Comparison of ENCODE assay signal across 10 cellular contexts in genomic region chr19:45000665-45001064, GRCh38. TPM values are rescaled to one million over a fixed set of nuclear protein-coding genes. Genes with fewer than 3 reads are reported as not detected.
DNase-seq lines count a peak whose midpoint lies in the region; ATAC-seq and TF ChIP-seq lines count a peak whose summit lies in the region.
"Not testable (repeated sequence)": the region's sequence is repeated elsewhere in the genome, so short reads cannot be mapped to it uniquely, and the experiment has no call there.
"Had no signal": no experiment of that assay in that cellular context is flagged by ENCODE, and none has a peak within 500 bp of the region (broad histone marks: within the 10 kb centered on the region; RNA-seq: fewer than 3 reads in every experiment).

No MANE protein-coding gene starts in this region.

- H4K20me1 ChIP-seq in H9 (ENCODE audit: control insufficient read depth, insufficient read depth, insufficient read length), result not testable (repeated sequence)
- peaks cover 10% of the 10 kb centered on the region for H4K20me1 ChIP-seq in smooth muscle cell (ENCODE audit: low read depth)

- not testable (repeated sequence) for H3K36me3 ChIP-seq in ACC112 (ENCODE audit: insufficient read depth, low read length); RWPE2 (ENCODE audit: low read depth); smooth muscle cell (ENCODE audit: low read depth)
- peaks cover 0 to 27% (median 0%) of the 10 kb centered on the region in 9 donors for H3K36me3 ChIP-seq in heart left ventricle

- not testable (repeated sequence) for H4K91ac ChIP-seq in H9 (ENCODE audit: insufficient read length, low read depth, low read length)

- not testable (repeated sequence) for H3K79me2 ChIP-seq in ACC112 (ENCODE audit: control insufficient read depth, insufficient read depth, low read length, unreplicated experiment); H9 (ENCODE audit: insufficient read depth, low read length); smooth muscle cell (ENCODE audit: low read depth)

- H3K79me1 ChIP-seq in H9 (ENCODE audit: insufficient read depth, low read depth, low read length, poor library complexity, severe bottlenecking), result not testable (repeated sequence)

- H3F3A ChIP-seq in smooth muscle cell (ENCODE audit: low read depth), result peaks cover 12% of the 10 kb centered on the region

- not testable (repeated sequence) for H2BK12ac ChIP-seq in H9 (ENCODE audit: insufficient read length, low read depth, low read length)

- not testable (repeated sequence) for H3K9ac ChIP-seq in H9 (ENCODE audit: extremely low read depth, insufficient read length, low read length)
- peak overlapping the region; percentile 87 for H3K9ac ChIP-seq in smooth muscle cell (ENCODE audit: low read depth)

- H4K8ac ChIP-seq in H9 (replicated peaks; ENCODE audit: insufficient read length, low read depth, low read length), result not testable (repeated sequence)

- TF ChIP-seq POLR2A in heart left ventricle (IDR thresholded peaks at IDR 0.05), result not testable (repeated sequence)

- not testable (repeated sequence) for H3K27me3 ChIP-seq in ACC112 (ENCODE audit: insufficient read depth, low read length); H9 (ENCODE audit: insufficient read depth, low read length); RWPE2 (ENCODE audit: insufficient read depth, poor library complexity, severe bottlenecking); heart left ventricle; smooth muscle cell (ENCODE audit: low read depth)

- not testable (repeated sequence) for H3K9me3 Mint-ChIP-seq in H9; activated T-helper 17 cell treated with anti-CD3 and anti-CD28 coated beads, Interleukin-2, amount 50 U/mL, for 72 hours; naive thymus-derived CD8-positive, alpha-beta T cell

- H3K4ac ChIP-seq in H9 (ENCODE audit: low read depth, low read length), result not testable (repeated sequence)

- H3K23ac ChIP-seq in H9 (ENCODE audit: insufficient read length, low read depth, low read length), result not testable (repeated sequence)

- not testable (repeated sequence) for H4K5ac ChIP-seq in H9 (ENCODE audit: insufficient read length, low read depth, low read length)

- H3K9me3 ChIP-seq in H9 (ENCODE audit: control insufficient read depth, low read depth, low read length); RWPE2 (ENCODE audit: severe bottlenecking); heart left ventricle; smooth muscle cell (replicated peaks; ENCODE audit: low read depth): not testable (repeated sequence)

- DNase-seq in H9; RWPE2 (ENCODE audit: low spot score); choroid plexus epithelial cell (ENCODE audit: low read depth); heart left ventricle; naive thymus-derived CD8-positive, alpha-beta T cell; smooth muscle cell (lab: John Stamatoyannopoulos, UW; ENCODE audit: unreplicated experiment): not testable (repeated sequence)

- H2BK5ac ChIP-seq in H9 (ENCODE audit: insufficient read length, low read length), result not testable (repeated sequence)

- H3K23me2 ChIP-seq in H9 (ENCODE audit: insufficient read length, low read depth, low read length, poor library complexity, severe bottlenecking), result not testable (repeated sequence)

- not testable (repeated sequence) for TF ChIP-seq CTCF in H9 (conservative IDR thresholded peaks at IDR 0.05); RWPE2 (IDR thresholded peaks at IDR 0.05; ENCODE audit: poor library complexity, severe bottlenecking); choroid plexus epithelial cell (conservative IDR thresholded peaks at IDR 0.05; ENCODE audit: low read depth, low read length); heart left ventricle (IDR thresholded peaks at IDR 0.05); smooth muscle cell (IDR thresholded peaks at IDR 0.05; ENCODE audit: borderline replicate concordance, insufficient read depth, poor library complexity, severe bottlenecking)

- peak overlapping the region; percentile 85 for H3K4me2 ChIP-seq in H9 (ENCODE audit: insufficient read depth, insufficient read length, low read length)
- H3K4me2 ChIP-seq in smooth muscle cell, result peak overlapping the region; percentile 82

- H2AK5ac ChIP-seq in H9 (ENCODE audit: insufficient read length, low read length), result not testable (repeated sequence)

- not testable (repeated sequence) for H3K36me3 Mint-ChIP-seq in H9 (ENCODE audit: insufficient read depth in 1 of 3, low read depth in 3 of 3); naive thymus-derived CD8-positive, alpha-beta T cell
- H3K36me3 Mint-ChIP-seq in activated T-helper 17 cell treated with anti-CD3 and anti-CD28 coated beads, Interleukin-2, amount 50 U/mL, for 72 hours (ENCODE audit: low read depth), result peaks cover 39% of the 10 kb centered on the region

- WGBS in H9 (ENCODE audit: extremely low coverage, insufficient read length, low lambda C conversion rate), result no CpG with 5 or more reads among the region's 19 CpGs
- 73 to 78% (median 75%) methylated on average over 18 to 19 of the region's 19 CpGs for WGBS in heart left ventricle, 4 donors
- WGBS in smooth muscle cell (ENCODE audit: low lambda C conversion rate), result 81% methylated on average over 19 of the region's 19 CpGs

- not testable (repeated sequence) for H3K14ac ChIP-seq in H9 (ENCODE audit: insufficient read depth, low read length)

- intact Hi-C loops in heart left ventricle (cut with DNase I), result loop anchor here in 2 of 10 donors (2.0 to 5.0 kb wide), 3 partner anchors 43 to 92 kb away; partner anchors contain the start of genes CLPTM1 (in 2 of the 2) and PPP1R37 (in 1 of the 2)

- peak overlapping the region; percentile 91 for H2AFZ ChIP-seq in ACC112 (ENCODE audit: low read length, unreplicated experiment)
- not testable (repeated sequence) for H2AFZ ChIP-seq in H9 (ENCODE audit: low read length); smooth muscle cell (ENCODE audit: low read depth)

- H2BK20ac ChIP-seq in H9 (ENCODE audit: low read depth, low read length, poor library complexity, severe bottlenecking), result not testable (repeated sequence)

- H3T11ph ChIP-seq in H9 (ENCODE audit: low read length), result not testable (repeated sequence)

- not testable (repeated sequence) for ATAC-seq in RWPE2 (ENCODE audit: low read depth); activated T-helper 17 cell treated with anti-CD3 and anti-CD28 coated beads, Interleukin-2, amount 50 U/mL, for 72 hours (replicated peaks); heart left ventricle; naive thymus-derived CD8-positive, alpha-beta T cell

- not testable (repeated sequence) for H2BK15ac ChIP-seq in H9 (ENCODE audit: low read depth, low read length)

- POLR2A ChIA-PET in naive thymus-derived CD8-positive, alpha-beta T cell (lab: Charles Lee), result interaction anchor here (1.1 to 2.9 kb wide), 6 partner anchors 12 to 91 kb away, joined by 3 to 17 read pairs (median 8); partner anchors contain the start of genes CLASRP, CLPTM1 and PPP1R37

- not testable (repeated sequence) for H3K27me3 Mint-ChIP-seq in H9 (ENCODE audit: low read depth); activated T-helper 17 cell treated with anti-CD3 and anti-CD28 coated beads, Interleukin-2, amount 50 U/mL, for 72 hours; naive thymus-derived CD8-positive, alpha-beta T cell

- not testable (repeated sequence) for H3K56ac ChIP-seq in H9 (ENCODE audit: insufficient read length, low read depth, low read length)

- not testable (repeated sequence) for H3K27ac Mint-ChIP-seq in H9
- H3K27ac Mint-ChIP-seq in activated T-helper 17 cell treated with anti-CD3 and anti-CD28 coated beads, Interleukin-2, amount 50 U/mL, for 72 hours, result peak overlapping the region; percentile 59
- H3K27ac Mint-ChIP-seq in naive thymus-derived CD8-positive, alpha-beta T cell, result peak overlapping the region; percentile 79 to 99 (median 91)

- not testable (repeated sequence) for H3K4me1 ChIP-seq in ACC112 (ENCODE audit: control insufficient read depth, insufficient read depth, low read length, unreplicated experiment); H9 (ENCODE audit: insufficient read depth, low read length); RWPE2 (ENCODE audit: insufficient read depth, poor library complexity, severe bottlenecking); smooth muscle cell (ENCODE audit: low read depth)
- peaks cover 0 to 14% (median 10%) of the 10 kb centered on the region in 12 donors for H3K4me1 ChIP-seq in heart left ventricle

- not testable (repeated sequence) for H3K27ac ChIP-seq in ACC112 (ENCODE audit: low read depth, low read length); H9 (ENCODE audit: insufficient read length, low read depth, low read length); RWPE2 (ENCODE audit: poor library complexity, severe bottlenecking)
- peak overlapping the region in 11 of 12 donors; percentile 10 to 100 (median 69) for H3K27ac ChIP-seq in heart left ventricle
- peak overlapping the region; percentile 71 for H3K27ac ChIP-seq in smooth muscle cell (ENCODE audit: low read depth)

- H3K4me3 ChIP-seq in ACC112 (ENCODE audit: low read depth, low read length) (peak overlapping the region; percentile 56; the same call in 1 of the 2 replicates), RWPE2 (ENCODE audit: severe bottlenecking) (peak overlapping the region; percentile 81), choroid plexus epithelial cell (ENCODE audit: low read depth, low read length) (peak overlapping the region; percentile 12), heart left ventricle (peak overlapping the region in 8 of 12 donors; percentile 37 to 95 (median 88)), smooth muscle cell (peak overlapping the region; percentile 43)

- H3K18ac ChIP-seq in H9 (ENCODE audit: insufficient read length, low read depth, low read length), result not testable (repeated sequence)

- H2BK120ac ChIP-seq in H9 (ENCODE audit: low read depth, low read length, poor library complexity, severe bottlenecking), result not testable (repeated sequence)

- peak overlapping the region; percentile 25 to 71 for H3K4me3 Mint-ChIP-seq in H9
- H3K4me3 Mint-ChIP-seq in activated T-helper 17 cell treated with anti-CD3 and anti-CD28 coated beads, Interleukin-2, amount 50 U/mL, for 72 hours, result peak overlapping the region; percentile 92
- peak overlapping the region; percentile 45 to 89 (median 67) for H3K4me3 Mint-ChIP-seq in naive thymus-derived CD8-positive, alpha-beta T cell

- H3K4me1 Mint-ChIP-seq in H9; activated T-helper 17 cell treated with anti-CD3 and anti-CD28 coated beads, Interleukin-2, amount 50 U/mL, for 72 hours: not testable (repeated sequence)
- peaks cover 6 to 24% (median 12%) of the 10 kb centered on the region in 4 donors for H3K4me1 Mint-ChIP-seq in naive thymus-derived CD8-positive, alpha-beta T cell

RNA-seq across cellular contexts. Expression of gene RELB, which starts 0.6 kb away (rescaled TPM):
- total RNA-seq in H9 (2021) (13.7 and 14.3 TPM in 2 replicates), heart left ventricle (10 to 100 TPM in 2 of 9 donors, 1 to 10 TPM in 7; 2.8 to 23.2 (median 6.7) TPM), smooth muscle cell (10.4 and 11.2 TPM in 2 replicates)
- 10 to 100 TPM; 41.4 to 52.0 TPM for total RNA-seq in activated T-helper 17 cell treated with anti-CD3 and anti-CD28 coated beads, Interleukin-2, amount 50 U/mL, for 72 hours
- polyA plus RNA-seq in heart left ventricle (10 to 100 TPM in 1 of 2 donors, 1 to 10 TPM in 1; 1.6 to 15.0 TPM), smooth muscle cell (27.1 and 31.3 TPM in 2 replicates)
- 10 to 100 TPM; 30.2 to 41.6 TPM for total RNA-seq in naive thymus-derived CD8-positive, alpha-beta T cell
- polyA plus RNA-seq in naive thymus-derived CD8-positive, alpha-beta T cell, result 10 to 100 TPM in 1 of 3 donors, 1 to 10 TPM in 2; 6.7 to 17.2 (median 8.3) TPM

RNA-seq across cellular contexts. Expression of gene CLASRP, which starts 38.2 kb away (rescaled TPM):
- total RNA-seq in H9 (2021) (87.0 and 87.1 TPM in 2 replicates), heart left ventricle (10 to 100 TPM; 26.0 to 68.2 (median 32.4) TPM), smooth muscle cell (34.6 and 54.0 TPM in 2 replicates)
- 10 to 100 TPM; 87.5 TPM for total RNA-seq in activated T-helper 17 cell treated with anti-CD3 and anti-CD28 coated beads, Interleukin-2, amount 50 U/mL, for 72 hours
- polyA plus RNA-seq in heart left ventricle (10 to 100 TPM; 25.8 to 47.5 TPM), smooth muscle cell (24.3 and 34.3 TPM in 2 replicates)
- 100 to 1,000 TPM; 141 to 150 TPM for total RNA-seq in naive thymus-derived CD8-positive, alpha-beta T cell
- 1 to 10 TPM; 2.0 to 6.7 (median 5.3) TPM for polyA plus RNA-seq in naive thymus-derived CD8-positive, alpha-beta T cell

RNA-seq across cellular contexts. Expression of gene CLPTM1, which starts 45.5 kb away (rescaled TPM):
- 82.0 and 83.9 TPM in 2 replicates for total RNA-seq in H9 (2021)
- total RNA-seq in activated T-helper 17 cell treated with anti-CD3 and anti-CD28 coated beads, Interleukin-2, amount 50 U/mL, for 72 hours, result 10 to 100 TPM; 60.2 to 80.5 TPM
- 100 to 1,000 TPM in 3 of 9 donors, 10 to 100 TPM in 6; 89.2 to 118 (median 96.0) TPM for total RNA-seq in heart left ventricle
- 100 to 1,000 TPM in 1 of 2 donors, 10 to 100 TPM in 1; 90.9 to 120 TPM for polyA plus RNA-seq in heart left ventricle
- 10 to 100 TPM; 73.8 to 76.0 TPM for total RNA-seq in naive thymus-derived CD8-positive, alpha-beta T cell
- 10 to 100 TPM; 13.2 to 20.6 (median 14.9) TPM for polyA plus RNA-seq in naive thymus-derived CD8-positive, alpha-beta T cell
- total RNA-seq in smooth muscle cell, result 30.7 and 41.9 TPM in 2 replicates
- 62.1 and 79.3 TPM in 2 replicates for polyA plus RNA-seq in smooth muscle cell

RNA-seq across cellular contexts. Expression of gene APOC2, which starts 54.8 kb away (rescaled TPM):
- total RNA-seq in H9 (2021) (not detected in 2 replicates), heart left ventricle (1 to 10 TPM in 2 of 9 donors, under 1 TPM in 1, not detected in 6; 0.70 to 1.6 (median 1.3) TPM), smooth muscle cell (0.40 TPM in 1 of 2 replicates, not detected in the other)
- not detected for total RNA-seq in activated T-helper 17 cell treated with anti-CD3 and anti-CD28 coated beads, Interleukin-2, amount 50 U/mL, for 72 hours
- polyA plus RNA-seq in heart left ventricle (under 1 TPM in 1 of 2 donors, not detected in 1; 0.19 TPM), smooth muscle cell (0.29 and 0.61 TPM in 2 replicates)
- not detected for total RNA-seq in naive thymus-derived CD8-positive, alpha-beta T cell
- polyA plus RNA-seq in naive thymus-derived CD8-positive, alpha-beta T cell, result not detected
- total RNA-seq: A172 had no signal

RNA-seq across cellular contexts. Expression of gene APOC4, which starts 58.6 kb away (rescaled TPM):
- not detected in 2 replicates for total RNA-seq in H9 (2021)
- total RNA-seq in activated T-helper 17 cell treated with anti-CD3 and anti-CD28 coated beads, Interleukin-2, amount 50 U/mL, for 72 hours, result not detected
- not detected for total RNA-seq in heart left ventricle
- not detected for polyA plus RNA-seq in heart left ventricle
- not detected for total RNA-seq in naive thymus-derived CD8-positive, alpha-beta T cell
- not detected for polyA plus RNA-seq in naive thymus-derived CD8-positive, alpha-beta T cell
- total RNA-seq in smooth muscle cell, result not detected in 2 replicates
- not detected in 2 replicates for polyA plus RNA-seq in smooth muscle cell
- total RNA-seq: A172, occipital lobe had no signal

Comparison
In these comparisons a context has a peak if more than half of its experiments do, and no peak if none do; other contexts are left out.
1. H3K4me3 ChIP-seq: peak in every context shown above with its lines; median percentile 88 in heart left ventricle; 81 in RWPE2; 56 in ACC112; 43 in smooth muscle cell; 12 in choroid plexus epithelial cell.